Comparison of ENCODE assay signal across 11 cellular contexts in genomic region chr2:234463626-234464290, GRCh38. TPM values are rescaled to one million over a fixed set of nuclear protein-coding genes. Genes with fewer than 3 reads are reported as not detected.
A peak's percentile ranks its signal among the peaks of the same experiment; 100 is the strongest.
DNase-seq lines count a peak whose midpoint lies in the region; ATAC-seq, FAIRE-seq and TF ChIP-seq lines count a peak whose summit lies in the region.
"Had no signal": no experiment of that assay in that cellular context is flagged by ENCODE, and none has a peak within 500 bp of the region (broad histone marks: within the 10 kb centered on the region; RNA-seq: fewer than 3 reads in every experiment).

No MANE protein-coding gene starts in this region.

- H3F3A ChIP-seq in PC-9 (ENCODE audit: insufficient read depth, low read depth), result peaks cover 16% of the 10 kb centered on the region; the same call in 1 of the 2 replicates

- no peak for ATAC-seq in psoas muscle

- WGBS in psoas muscle, 3 donors, result 80 to 85% (median 83%) methylated on average over 17 of the region's 17 CpGs

- POLR2A ChIA-PET in PC-9 (lab: Charles Lee; ENCODE audit: unreplicated experiment), result no interaction called here

- BruUV-seq in PC-9 (replicated peaks; lab: Mats Ljungman, UMichigan), result no TSS peak

- peak overlapping the region; percentile 73 for H3K4me2 ChIP-seq in PC-9

- intact Hi-C loops in PC-9 (cut with micrococcal nuclease; ENCODE audit: unreplicated experiment) (loop anchor here (1.0 to 2.0 kb wide), 4 partner anchors 31 to 487 kb away; no protein-coding TSS in a partner anchor), psoas muscle (cut with DNase I) (no loop called here)
- intact Hi-C loops in activated T-helper 2 cell treated with anti-CD3 and anti-CD28 coated beads, Interferon-gamma antibody, Interleukin-2, Interleukin-4, amounts not matched to agents 10 μg/mL and 5 μg/mL and 100 μg/mL, durations not matched to agents 14 hours and 24 hours and 36 hours (cut with micrococcal nuclease), result loop anchor here (1.0 to 2.0 kb wide), 5 partner anchors 9 to 171 kb away; no protein-coding TSS in a partner anchor

- H3K4me3 Mint-ChIP-seq in activated T-helper 2 cell treated with anti-CD3 and anti-CD28 coated beads, Interferon-gamma antibody, Interleukin-2, Interleukin-4, amounts not matched to agents 10 μg/mL and 5 μg/mL and 100 μg/mL, durations not matched to agents 14 hours and 24 hours and 36 hours (ENCODE audit: low read depth), result peak overlapping the region; percentile 81
- H3K4me3 Mint-ChIP-seq: dendritic cell treated with granulocyte-macrophage colony-stimulating factor and Interleukin-4, amounts not matched to agents 40 ng/mL and 50 ng/mL, for 4 days had no signal

- TF ChIP-seq CTCF in PC-9 (conservative IDR thresholded peaks at IDR 0.05), result no peak
- TF ChIP-seq CTCF in psoas muscle (IDR thresholded peaks at IDR 0.05), result no peak

- H3K9me3 ChIP-seq in PC-9 (ENCODE audit: insufficient read depth, low read depth) (no peaks in the 10 kb centered on the region), psoas muscle (no peaks in the 10 kb centered on the region)

- CTCF ChIA-PET in PC-9 (lab: Charles Lee), result no interaction called here

- peak overlapping the region; percentile 14; the same call in 1 of the 2 replicates for H2AFZ ChIP-seq in PC-9

- H3K4me1 Mint-ChIP-seq in activated T-helper 2 cell treated with anti-CD3 and anti-CD28 coated beads, Interferon-gamma antibody, Interleukin-2, Interleukin-4, amounts not matched to agents 10 μg/mL and 5 μg/mL and 100 μg/mL, durations not matched to agents 14 hours and 24 hours and 36 hours (ENCODE audit: low read depth), result peaks cover 57% of the 10 kb centered on the region

- no peaks in the 10 kb centered on the region for H3K27me3 ChIP-seq in PC-9 (ENCODE audit: insufficient read depth, low read depth)
- H3K27me3 ChIP-seq in psoas muscle (ENCODE audit: insufficient read depth in 3 of 3, low read length in 2 of 3), result peaks cover 0 to 2% (median 0%) of the 10 kb centered on the region in 3 donors

- peak overlapping the region; percentile 91 for H3K27ac Mint-ChIP-seq in activated T-helper 2 cell treated with anti-CD3 and anti-CD28 coated beads, Interferon-gamma antibody, Interleukin-2, Interleukin-4, amounts not matched to agents 10 μg/mL and 5 μg/mL and 100 μg/mL, durations not matched to agents 14 hours and 24 hours and 36 hours
- H3K27ac Mint-ChIP-seq: dendritic cell treated with granulocyte-macrophage colony-stimulating factor and Interleukin-4, amounts not matched to agents 40 ng/mL and 50 ng/mL, for 4 days had no signal

- DNase-seq in DMS153 (lab: John Stamatoyannopoulos, UW) (peak; percentile 92), PC-9 (peak; percentile 83 to 94), psoas muscle (no peak), GM19239 (ENCODE audit: insufficient read length, low spot score) (no peak), NK-92 (lab: John Stamatoyannopoulos, UW; ENCODE audit: unreplicated experiment) (no peak), D341Med (ENCODE audit: low spot score) (no peak)
- peak; percentile 76 for DNase-seq in activated T-helper 2 cell treated with anti-CD3 and anti-CD28 coated beads, Interferon-gamma antibody, Interleukin-2, Interleukin-4, amounts not matched to agents 10 μg/mL and 5 μg/mL and 100 μg/mL, durations not matched to agents 14 hours and 24 hours and 36 hours (ENCODE audit: low spot score)
- DNase-seq in stimulated activated CD4-positive, alpha-beta T cell treated with anti-CD3 and anti-CD28 coated beads, Interleukin-12 subunit alpha, Interleukin-12 subunit beta, amount 100 ng/mL, for 48 hours (ENCODE audit: low read depth in 2 of 3, low spot score in 1 of 3), result peak in 2 of 3 donors; percentile 47 to 71
- DNase-seq: DMS 273 treated with DMSO at 0.1 percent for 48 hours had no signal

- H4K20me1 ChIP-seq in PC-9 (ENCODE audit: insufficient read depth), result no peaks in the 10 kb centered on the region

- no peaks in the 10 kb centered on the region for H3K9me2 ChIP-seq in PC-9 (ENCODE audit: insufficient read depth)

- H3K4me1 ChIP-seq in PC-9 (replicated peaks; ENCODE audit: insufficient read depth), result peaks cover 37% of the 10 kb centered on the region
- H3K4me1 ChIP-seq in psoas muscle, result no peaks in the 10 kb centered on the region

- 0 out of 2 replicates have a peak overlapping the region, but pooled peaks have one; percentile 6 for H3K27ac ChIP-seq in PC-9
- no peak overlapping the region for H3K27ac ChIP-seq in psoas muscle
- H3K27ac ChIP-seq: HL-60 had no signal

- no peaks in the 10 kb centered on the region for H3K36me3 ChIP-seq in PC-9 (ENCODE audit: low read depth)
- H3K36me3 ChIP-seq in psoas muscle (ENCODE audit: insufficient read depth in 1 of 2, low read depth in 1 of 2), result no peaks in the 10 kb centered on the region

- FAIRE-seq in GM19239 (lab: Jason Lieb, UNC), result no peak

- H3K4me3 ChIP-seq in PC-9, result peak overlapping the region; percentile 32; the same call in 1 of the 2 replicates
- H3K4me3 ChIP-seq in psoas muscle, result no peak overlapping the region

- peaks cover 16% of the 10 kb centered on the region for H3K36me3 Mint-ChIP-seq in activated T-helper 2 cell treated with anti-CD3 and anti-CD28 coated beads, Interferon-gamma antibody, Interleukin-2, Interleukin-4, amounts not matched to agents 10 μg/mL and 5 μg/mL and 100 μg/mL, durations not matched to agents 14 hours and 24 hours and 36 hours (ENCODE audit: low read depth)

- H3K9me3 Mint-ChIP-seq in activated T-helper 2 cell treated with anti-CD3 and anti-CD28 coated beads, Interferon-gamma antibody, Interleukin-2, Interleukin-4, amounts not matched to agents 10 μg/mL and 5 μg/mL and 100 μg/mL, durations not matched to agents 14 hours and 24 hours and 36 hours, result peaks cover 5% of the 10 kb centered on the region

- no peaks in the 10 kb centered on the region for H3K79me2 ChIP-seq in PC-9 (ENCODE audit: low read depth)

- no peaks in the 10 kb centered on the region for H3K27me3 Mint-ChIP-seq in activated T-helper 2 cell treated with anti-CD3 and anti-CD28 coated beads, Interferon-gamma antibody, Interleukin-2, Interleukin-4, amounts not matched to agents 10 μg/mL and 5 μg/mL and 100 μg/mL, durations not matched to agents 14 hours and 24 hours and 36 hours (ENCODE audit: low read depth)

RNA-seq across cellular contexts. Expression of gene ARL4C, which starts 33.1 kb away (rescaled TPM):
- 51.3 TPM in 2 replicates for total RNA-seq in PC-9 (2021)
- 44.6 and 45.7 TPM in 2 replicates for total RNA-seq in activated T-helper 2 cell treated with anti-CD3 and anti-CD28 coated beads, Interferon-gamma antibody, Interleukin-2, Interleukin-4, amounts not matched to agents 10 μg/mL and 5 μg/mL and 100 μg/mL, durations not matched to agents 14 hours and 24 hours and 36 hours
- 1 to 10 TPM; 1.1 to 1.6 (median 1.1) TPM for total RNA-seq in psoas muscle
- polyA plus RNA-seq in psoas muscle, result under 1 TPM; 0.34 to 0.62 (median 0.46) TPM

Comparison
In these comparisons a context has a peak if more than half of its experiments do, and no peak if none do; other contexts are left out.
1. DNase-seq: peak in DMS153 (single experiment), PC-9 (2 of 2), activated T-helper 2 cell treated with anti-CD3 and anti-CD28 coated beads, Interferon-gamma antibody, Interleukin-2, Interleukin-4, amounts not matched to agents 10 μg/mL and 5 μg/mL and 100 μg/mL, durations not matched to agents 14 hours and 24 hours and 36 hours (single experiment) and stimulated activated CD4-positive, alpha-beta T cell treated with anti-CD3 and anti-CD28 coated beads, Interleukin-12 subunit alpha, Interleukin-12 subunit beta, amount 100 ng/mL, for 48 hours (2 of 3); none in psoas muscle (0 of 2), GM19239 (single experiment), NK-92 (single experiment) and D341Med (single experiment).
2. RNA of gene ARL4C, which starts 33.1 kb away (total RNA-seq): 51.3 TPM in PC-9 and 44.6 to 45.7 TPM in activated T-helper 2 cell treated with anti-CD3 and anti-CD28 coated beads, Interferon-gamma antibody, Interleukin-2, Interleukin-4, amounts not matched to agents 10 μg/mL and 5 μg/mL and 100 μg/mL, durations not matched to agents 14 hours and 24 hours and 36 hours; 1.1 to 1.6 TPM in psoas muscle; every median in the first group is over 10 times any median in the second.
3. intact Hi-C loops: an anchor here in PC-9 (1.0 to 2.0 kb wide) and activated T-helper 2 cell treated with anti-CD3 and anti-CD28 coated beads, Interferon-gamma antibody, Interleukin-2, Interleukin-4, amounts not matched to agents 10 μg/mL and 5 μg/mL and 100 μg/mL, durations not matched to agents 14 hours and 24 hours and 36 hours (1.0 to 2.0 kb wide); none called in psoas muscle.